Comparison of ENCODE assay signal across 10 cellular contexts in genomic region chr19:54792814-54793213, GRCh38. TPM values are rescaled to one million over a fixed set of nuclear protein-coding genes. Genes with fewer than 3 reads are reported as not detected.
DNase-seq lines count a peak whose midpoint lies in the region; ATAC-seq and TF ChIP-seq lines count a peak whose summit lies in the region.
"Had no signal": no experiment of that assay in that cellular context is flagged by ENCODE, and none has a peak within 500 bp of the region (broad histone marks: within the 10 kb centered on the region; RNA-seq: fewer than 3 reads in every experiment).

No MANE protein-coding gene starts in this region.

- H3K4me3 ChIP-seq in GM12865 (ENCODE audit: low read depth, low read length) (peak overlapping the region; percentile 51), SJSA1 (peak overlapping the region; percentile 18), right lobe of liver (peak overlapping the region in 1 of 3 donors; percentile 21)

- no peak for TF ChIP-seq CTCF in GM12865 (IDR thresholded peaks at IDR 0.05; ENCODE audit: insufficient read depth, low read depth, low read length, missing control alignments)
- TF ChIP-seq CTCF in right lobe of liver (IDR thresholded peaks at IDR 0.05), result no peak

- TF ChIP-seq POLR2A in right lobe of liver (IDR thresholded peaks at IDR 0.05), result no peak

- H3K9me3 ChIP-seq in SJSA1 (replicated peaks) (peaks cover 5% of the 10 kb centered on the region; the same call in 1 of the 2 replicates), right lobe of liver (no peaks in the 10 kb centered on the region)

- no peaks in the 10 kb centered on the region for H3K4me1 ChIP-seq in SJSA1 (replicated peaks)
- no peaks in the 10 kb centered on the region for H3K4me1 ChIP-seq in right lobe of liver

- peaks cover 17% of the 10 kb centered on the region for H3K27me3 ChIP-seq in SJSA1 (replicated peaks)
- H3K27me3 ChIP-seq in right lobe of liver, result no peaks in the 10 kb centered on the region

- intact Hi-C loops in right lobe of liver (cut with DNase I), result no loop called here

- DNase-seq in AML-193 (lab: John Stamatoyannopoulos, UW) (peak; percentile 17 to 19), GM12865 (ENCODE audit: low read depth) (peak; percentile 40), SJSA1 (ENCODE audit: low read depth in 1 of 2, low spot score in 2 of 2) (no peak), right lobe of liver (no peak), T-helper 9 cell (no peak)
- DNase-seq: DMS 273 treated with DMSO at 0.1 percent for 48 hours had no signal

- no peak overlapping the region for H3K27ac ChIP-seq in SJSA1
- H3K27ac ChIP-seq in right lobe of liver, result peak overlapping the region in 2 of 3 donors; percentile 9 to 21

- 28% methylated on average over 8 of the region's 8 CpGs for WGBS in right lobe of liver (ENCODE audit: insufficient coverage, low coverage, low lambda C conversion rate, missing lambda C conversion rate)

- ATAC-seq in right lobe of liver (peak; percentile 57 to 74 (median 70)), GM18907 (IDR thresholded peaks at IDR 0.05; ENCODE audit: unreplicated experiment) (no peak), GM19395 (IDR thresholded peaks at IDR 0.05; ENCODE audit: unreplicated experiment) (no peak), HG03460 (IDR thresholded peaks at IDR 0.05; ENCODE audit: unreplicated experiment) (no peak)

- H3K36me3 ChIP-seq in SJSA1, result no peaks in the 10 kb centered on the region
- H3K36me3 ChIP-seq in right lobe of liver, result no peaks in the 10 kb centered on the region

RNA-seq across cellular contexts. Expression of gene KIR2DL4, which starts 10.6 kb away (rescaled TPM):
- total RNA-seq in SJSA1 (2014; rRNA removed; shearing (Covaris generic)), result not detected in 2 replicates
- total RNA-seq in right lobe of liver, result under 1 TPM in 1 of 6 experiments, not detected in 5; 0.56 TPM
- total RNA-seq: LHCN-M2 had no signal

RNA-seq across cellular contexts. Expression of gene KIR2DL1, which starts 23.2 kb away (rescaled TPM):
- total RNA-seq in SJSA1 (2014; rRNA removed; shearing (Covaris generic)), result not detected in 2 replicates
- under 1 TPM in 1 of 6 experiments, not detected in 5; 0.18 TPM for total RNA-seq in right lobe of liver
- total RNA-seq: LHCN-M2 had no signal

RNA-seq across cellular contexts. Expression of gene KIR3DL1, which starts 23.5 kb away (rescaled TPM):
- not detected in 2 replicates for total RNA-seq in SJSA1 (2014; rRNA removed; shearing (Covaris generic))
- total RNA-seq in right lobe of liver, result under 1 TPM in 1 of 6 experiments, not detected in 5; 0.12 TPM
- total RNA-seq: LHCN-M2 had no signal

RNA-seq across cellular contexts. Expression of gene KIR2DS4, which starts 39.7 kb away (rescaled TPM):
- total RNA-seq in SJSA1 (2014; rRNA removed; shearing (Covaris generic)), result not detected in 2 replicates
- under 1 TPM in 1 of 6 experiments, not detected in 5; 0.18 TPM for total RNA-seq in right lobe of liver
- total RNA-seq: LHCN-M2 had no signal

RNA-seq across cellular contexts. Expression of gene KIR2DL3, which starts 54.5 kb away (rescaled TPM):
- not detected in 2 replicates for total RNA-seq in SJSA1 (2014; rRNA removed; shearing (Covaris generic))
- total RNA-seq in right lobe of liver, result not detected
- total RNA-seq: LHCN-M2 had no signal

Comparison
In these comparisons a context has a peak if more than half of its experiments do, and no peak if none do; other contexts are left out.
1. DNase-seq: peak in AML-193 (2 of 2) and GM12865 (single experiment); none in SJSA1 (0 of 2), right lobe of liver (0 of 3) and T-helper 9 cell (single experiment).
2. ATAC-seq: peak in right lobe of liver (4 of 4); none in GM18907 (single experiment), GM19395 (single experiment) and HG03460 (single experiment).